Comparison of ENCODE assay signal across 8 cellular contexts in genomic region chr9:127611796-127612790, GRCh38. TPM values are rescaled to one million over a fixed set of nuclear protein-coding genes. Genes with fewer than 3 reads are reported as not detected.
DNase-seq lines count a peak whose midpoint lies in the region; ATAC-seq and TF ChIP-seq lines count a peak whose summit lies in the region.

STXBP1 (plus strand) TSS chr9:127612277; CDS start chr9:127612404, 127 bp downstream.

- CTCF ChIA-PET in AG04450 (lab: Charles Lee) = interaction anchor here (0.6 to 2.9 kb wide), 3 partner anchors 18 to 123 kb away, joined by 3 to 14 read pairs (median 4); partner anchors contain the start of gene TOR2A

- ATAC-seq in GM18909 (IDR thresholded peaks at IDR 0.05; ENCODE audit: poor library complexity, unreplicated experiment) (peak; percentile 94), HG03196 (IDR thresholded peaks at IDR 0.05; ENCODE audit: unreplicated experiment) (peak; percentile 75)

- peaks cover 5% of the 10 kb centered on the region for H3K27me3 ChIP-seq in AG04450 (ENCODE audit: control insufficient read depth, insufficient read depth, low read length)
- H3K27me3 ChIP-seq in colonic mucosa = peaks cover 9% of the 10 kb centered on the region

- intact Hi-C loops in colonic mucosa (cut with DNase I) = no loop called here

- H3K9me3 ChIP-seq in AG04450 (ENCODE audit: control insufficient read depth, insufficient read depth, low read length) (no peaks in the 10 kb centered on the region; the same call in 1 of the 2 replicates), colonic mucosa (no peaks in the 10 kb centered on the region)

- no peaks in the 10 kb centered on the region for H3K36me3 ChIP-seq in colonic mucosa

- H3K4me3 ChIP-seq in AG04450 (ENCODE audit: low read depth, low read length) = peak within 1 kb of the TSS; percentile 82
- H3K4me3 ChIP-seq in colonic mucosa = peak within 1 kb of the TSS; percentile 74

- TF ChIP-seq CTCF in AG04450 (IDR thresholded peaks at IDR 0.05; ENCODE audit: low read depth, low read length) (peak; percentile 26), colonic mucosa (IDR thresholded peaks at IDR 0.05) (no peak)

- DNase-seq in AG04450 (ENCODE audit: low read depth, low spot score) (no peak), NCI-H510A (lab: John Stamatoyannopoulos, UW) (peak; percentile 80), colonic mucosa (peak; percentile 89), left kidney (ENCODE audit: low read depth, low spot score) (peak; percentile 96)
- peak; percentile 89 for DNase-seq in activated CD4-positive, alpha-beta T cell treated with anti-CD3 and anti-CD28 coated beads for 48 hours
- DNase-seq in stimulated activated CD4-positive, alpha-beta T cell treated with anti-CD3 and anti-CD28 coated beads, Interleukin-1b, Interleukin-23, amount 100 ng/mL, for 48 hours = peak; percentile 84

- peak within 1 kb of the TSS; percentile 31 for H3K27ac ChIP-seq in AG04450 (ENCODE audit: low read depth, low read length)
- peak within 1 kb of the TSS; percentile 66 for H3K27ac ChIP-seq in colonic mucosa

- H3K9ac ChIP-seq in colonic mucosa (ENCODE audit: low read depth in 2 of 2, low read length in 2 of 2) = peak within 1 kb of the TSS; percentile 51 to 83

- H3K4me1 ChIP-seq in colonic mucosa = peaks cover 8% of the 10 kb centered on the region

- POLR2A ChIA-PET in AG04450 (lab: Yijun Ruan, JAX) = interaction anchor here (0.6 to 2.3 kb wide), 5 partner anchors 27 to 161 kb away, joined by 3 to 7 read pairs (median 3); partner anchors contain the start of genes LRSAM1, RPL12 and TTC16

RNA-seq across cellular contexts. Expression of gene STXBP1, which starts in this region (rescaled TPM):
- 19.8 and 25.0 TPM in 2 replicates for polyA plus RNA-seq in AG04450 (2011; rRNA removed)
- polyA minus RNA-seq in AG04450 (2011; rRNA and poly(A)+ RNA removed) = 28.0 and 31.6 TPM in 2 replicates
- total RNA-seq in colonic mucosa = 10 to 100 TPM in 1 of 2 donors, 1 to 10 TPM in 1; 8.2 to 15.8 TPM
